In the genomic region with DNA sequence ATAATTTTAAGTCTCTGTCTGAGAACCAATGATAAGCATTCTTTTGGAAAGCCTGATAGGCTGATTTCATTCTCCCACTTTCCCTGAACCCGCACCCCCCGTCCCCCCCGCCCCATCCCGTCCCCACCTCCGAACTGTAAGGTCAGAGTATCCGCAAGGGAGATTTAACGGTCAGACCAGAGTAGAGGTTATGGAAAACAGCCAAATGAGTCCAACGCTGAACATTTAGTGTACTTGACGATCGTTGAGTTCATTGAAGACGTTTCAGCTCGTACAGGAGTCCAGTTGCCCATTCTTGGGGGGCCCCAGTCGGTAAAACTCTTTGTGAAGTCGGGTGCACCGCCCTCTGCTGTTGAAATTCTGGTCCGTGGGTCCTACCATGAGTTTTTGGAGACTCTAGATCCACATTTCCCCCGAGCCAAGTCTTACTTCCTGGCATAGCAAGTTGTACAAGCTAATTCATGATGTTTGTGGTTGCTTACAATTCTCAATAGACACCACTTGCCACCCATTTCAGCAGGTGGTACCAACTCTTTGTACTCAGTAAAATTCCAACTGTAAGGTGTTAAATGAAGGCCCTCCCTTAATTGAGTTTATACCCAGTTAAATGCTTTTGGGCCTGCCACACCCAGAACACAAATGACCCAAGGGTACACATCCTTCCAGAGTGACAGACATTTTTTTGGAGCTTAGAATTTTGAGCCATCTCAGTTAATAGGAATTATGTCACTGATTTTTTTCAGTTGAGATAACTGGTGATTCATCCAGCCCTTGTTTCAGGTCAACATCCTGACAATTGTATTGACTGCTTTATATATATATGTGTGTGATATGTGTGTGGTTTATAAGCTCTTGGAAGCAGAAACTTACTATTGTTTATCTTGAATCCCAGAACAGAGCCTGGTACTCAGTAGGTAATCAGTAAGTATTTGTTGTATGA, we compare ENCODE assay signal across 8 cellular contexts. TPM values are rescaled to one million over a fixed set of nuclear protein-coding genes. Genes with fewer than 3 reads are reported as not detected.
A peak's percentile ranks its signal among the peaks of the same experiment; 100 is the strongest.
DNase-seq lines count a peak whose midpoint lies in the region; ATAC-seq and TF ChIP-seq lines count a peak whose summit lies in the region.

No MANE protein-coding gene starts in this region.

- no peaks in the 10 kb centered on the region for H3K9me3 Mint-ChIP-seq in chondrocyte (ENCODE audit: low read depth)

- H3K27ac ChIP-seq in layer of hippocampus (ENCODE audit: low read depth, low read length) = peak overlapping the region; percentile 2

- H3K9me3 ChIP-seq in MG63 = no peaks in the 10 kb centered on the region

- H3K4me3 ChIP-seq in MG63 (peak overlapping the region; percentile 70), WI38 (ENCODE audit: low read depth, low read length) (peak overlapping the region; percentile 97)

- H3K36me3 ChIP-seq in MG63 = peaks cover 25% of the 10 kb centered on the region

- ATAC-seq in GM19455 (IDR thresholded peaks at IDR 0.05; ENCODE audit: unreplicated experiment) = no peak

- DNase-seq in NCI-H1092 treated with DMSO at 0.1 percent for 48 hours (lab: John Stamatoyannopoulos, UW) (peak; percentile 25), NCI-H1092 (lab: John Stamatoyannopoulos, UW) (no peak), MG63 (peak; percentile 60), chondrocyte (ENCODE audit: low spot score) (no peak)
- peak in 3 of 4 experiments; percentile 8 to 14 (median 12) for DNase-seq in stimulated activated CD4-positive, alpha-beta T cell treated with anti-CD3 and anti-CD28 coated beads, Interleukin-1b, Interleukin-23, amount 100 ng/mL, for 24 hours (ENCODE audit: low read depth in 4 of 4, low spot score in 1 of 4)

- no peaks in the 10 kb centered on the region for H3K27me3 Mint-ChIP-seq in chondrocyte (ENCODE audit: low read depth)

- H3K27ac Mint-ChIP-seq in chondrocyte (ENCODE audit: unreplicated experiment) = peak overlapping the region; percentile 74

- H3K4me1 Mint-ChIP-seq in chondrocyte (ENCODE audit: low read depth) = peaks cover 30% of the 10 kb centered on the region

- H3K27me3 ChIP-seq in MG63 (no peaks in the 10 kb centered on the region), layer of hippocampus (ENCODE audit: control insufficient read depth, insufficient read depth, low read length) (no peaks in the 10 kb centered on the region)

- H3K36me3 Mint-ChIP-seq in chondrocyte (ENCODE audit: low read depth) = peaks cover 5% of the 10 kb centered on the region

- TF ChIP-seq CTCF in WI38 (IDR thresholded peaks at IDR 0.05; ENCODE audit: low read depth, low read length) (peak; percentile 46), chondrocyte (IDR thresholded peaks at IDR 0.05) (peak; percentile 78)

- peak overlapping the region; percentile 81 for H3K4me3 Mint-ChIP-seq in chondrocyte (ENCODE audit: unreplicated experiment)

RNA-seq across cellular contexts. Expression of a gene that starts 1.2 kb away (rescaled TPM):
- total RNA-seq in MG63 (2014; rRNA removed; shearing (Covaris generic); ENCODE audit: low replicate concordance) = 20.1 and 44.0 TPM in 2 replicates
- total RNA-seq in chondrocyte = 34.2 to 36.5 TPM (median 35.3 TPM) in 3 replicates

RNA-seq across cellular contexts. Expression of a gene that starts 1.3 kb away (rescaled TPM):
- 0.53 and 0.84 TPM in 2 replicates for total RNA-seq in MG63 (2014; rRNA removed; shearing (Covaris generic); ENCODE audit: low replicate concordance)
- 1.1 to 1.7 TPM (median 1.2 TPM) in 3 replicates for total RNA-seq in chondrocyte

Comparison
In these comparisons a context has a peak if more than half of its experiments do, and no peak if none do; other contexts are left out.
1. DNase-seq: peak in NCI-H1092 treated with DMSO at 0.1 percent for 48 hours (single experiment), MG63 (single experiment) and stimulated activated CD4-positive, alpha-beta T cell treated with anti-CD3 and anti-CD28 coated beads, Interleukin-1b, Interleukin-23, amount 100 ng/mL, for 24 hours (3 of 4); none in NCI-H1092 (single experiment) and chondrocyte (single experiment).